1 cellular context compared by ENCODE assay signal in the genomic region with DNA sequence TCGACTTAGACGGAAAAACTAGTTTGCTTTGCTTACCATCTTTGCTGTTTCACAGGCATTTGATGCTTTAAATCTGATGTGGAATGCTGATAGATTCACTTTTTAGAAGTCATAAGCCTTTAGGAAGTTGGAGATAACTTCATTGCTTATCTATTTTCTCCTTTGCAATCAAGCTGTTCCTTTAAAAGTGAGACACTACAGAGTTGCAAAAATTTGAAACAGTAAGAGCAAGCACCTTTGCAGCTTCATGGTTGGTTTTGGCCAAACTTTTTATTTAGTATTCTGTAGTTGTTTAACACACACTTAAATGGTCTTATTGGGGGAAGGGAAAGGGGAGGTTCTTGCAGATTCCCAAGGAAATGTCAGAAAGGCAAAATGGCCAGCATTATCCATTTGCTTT.
TF ChIP-seq lines count a peak whose summit lies in the region.

No MANE protein-coding gene starts in this region.

TF ChIP-seq in HepG2, 621 proteins besides CTCF, POLR2A, EP300 and RAD21:
- 0 out of 2 replicates have a peak, but pooled peaks have one; percentile 34 for TF ChIP-seq RBFOX2 (IDR thresholded peaks at IDR 0.05; ENCODE audit: low read depth, low read length)
TF ChIP-seq in HepG2: peak in this region for 1; not testable (repeated sequence) for 620.
